14 cellular contexts compared by ENCODE assay signal in the genomic region with DNA sequence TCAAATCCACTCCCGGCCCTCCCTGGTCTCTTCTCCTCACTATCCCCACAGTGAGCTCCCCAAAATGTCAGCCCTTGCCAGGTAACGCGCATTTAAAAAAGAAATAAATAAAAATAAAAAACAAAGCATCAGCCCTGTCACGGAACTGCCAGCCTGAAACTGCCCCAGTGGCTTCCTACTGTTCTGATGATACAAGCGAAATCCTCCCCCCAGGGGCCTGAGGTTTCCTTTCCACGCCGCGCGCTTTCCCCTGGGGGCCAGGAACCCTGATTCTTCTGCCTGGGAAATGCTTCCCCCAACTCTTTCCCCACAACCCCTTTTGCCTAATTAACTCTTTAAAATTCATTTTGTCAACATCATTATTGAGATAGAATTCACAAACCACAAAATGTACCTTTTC.
"Had no signal": no experiment of that assay in that cellular context is flagged by ENCODE, and none has a peak within 500 bp of the region (broad histone marks: within the 10 kb centered on the region; RNA-seq: fewer than 3 reads in every experiment).

No MANE protein-coding gene starts in this region.

- H3K9me3 ChIP-seq: colonic mucosa, neutrophil, thoracic aorta had no signal

- H3K36me3 ChIP-seq: colonic mucosa, neutrophil, thoracic aorta, upper lobe of left lung had no signal

- ATAC-seq: activated CD4-positive, CD25-positive, alpha-beta regulatory T cell treated with anti-CD3 and anti-CD28 coated beads, Interleukin-2, amount 50 U/mL, for 24 hours; activated naive CD8-positive, alpha-beta T cell treated with anti-CD3 and anti-CD28 coated beads, Interleukin-2, amount 50 U/mL, for 24 hours had no signal

- H3K27me3 ChIP-seq: colonic mucosa, upper lobe of left lung had no signal

- H3K4me1 ChIP-seq: colonic mucosa, upper lobe of left lung had no signal

- H3K4me3 Mint-ChIP-seq: activated naive CD8-positive, alpha-beta T cell treated with anti-CD3 and anti-CD28 coated beads, Interleukin-2, amount 50 U/mL, for 24 hours; brain; T-helper 1 cell treated with Interleukin-12 subunit alpha and Interleukin-12 subunit beta and Interleukin-4 antibody, amounts not matched to agents 30 μg/mL and 1 μg/mL, for 36 hours had no signal

- H3K27me3 Mint-ChIP-seq: activated naive CD8-positive, alpha-beta T cell treated with anti-CD3 and anti-CD28 coated beads, Interleukin-2, amount 50 U/mL, for 24 hours had no signal

- H3K9me3 Mint-ChIP-seq: T-helper 1 cell treated with Interleukin-12 subunit alpha and Interleukin-12 subunit beta and Interleukin-4 antibody, amounts not matched to agents 30 μg/mL and 1 μg/mL, for 36 hours had no signal

- H3K27ac ChIP-seq: colonic mucosa, neutrophil, thoracic aorta, upper lobe of left lung had no signal

- DNase-seq: activated CD8-positive, alpha-beta memory T cell treated with anti-CD3 and anti-CD28 coated beads for 24 hours; activated CD8-positive, alpha-beta memory T cell treated with anti-CD3 and anti-CD28 coated beads, Interleukin-2, amount 50 U/mL, for 48 hours; activated naive CD8-positive, alpha-beta T cell treated with anti-CD3 and anti-CD28 coated beads, Interleukin-2, amount 50 U/mL, for 24 hours; anterior cingulate cortex; caudate nucleus; colonic mucosa; erythroblast; hypothalamus; upper lobe of left lung had no signal

- H3K4me3 ChIP-seq: colonic mucosa, thoracic aorta, upper lobe of left lung had no signal

- H3K27ac Mint-ChIP-seq: activated naive CD8-positive, alpha-beta T cell treated with anti-CD3 and anti-CD28 coated beads, Interleukin-2, amount 50 U/mL, for 24 hours; T-helper 1 cell treated with Interleukin-12 subunit alpha and Interleukin-12 subunit beta and Interleukin-4 antibody, amounts not matched to agents 30 μg/mL and 1 μg/mL, for 36 hours had no signal
